ENCODE assay signal across 24 cellular contexts in genomic region chr6:137352859-137353258, GRCh38.
DNase-seq lines count a peak whose midpoint lies in the region; ATAC-seq and TF ChIP-seq lines count a peak whose summit lies in the region.
"Had no signal": no experiment of that assay in that cellular context is flagged by ENCODE, and none has a peak within 500 bp of the region (broad histone marks: within the 10 kb centered on the region; RNA-seq: fewer than 3 reads in every experiment).

No MANE protein-coding gene starts in this region.

- H3K36me3 ChIP-seq in OCI-LY7 (ENCODE audit: insufficient read depth, low read length) = no peaks in the 10 kb centered on the region
- H3K36me3 ChIP-seq in hepatocyte (replicated peaks; ENCODE audit: insufficient read depth, low read depth) = no peaks in the 10 kb centered on the region
- H3K36me3 ChIP-seq: gastroesophageal sphincter, prostate gland had no signal

- H2AFZ ChIP-seq in OCI-LY7 (ENCODE audit: low read length) (peak overlapping the region; percentile 84; the same call in 1 of the 2 replicates), hepatocyte (no peak overlapping the region)

- H3K4me2 ChIP-seq in OCI-LY7 (ENCODE audit: low read length) (peak overlapping the region; percentile 54), hepatocyte (peak overlapping the region; percentile 3)
- H3K4me2 ChIP-seq: smooth muscle cell had no signal

- DNase-seq in DMS53 treated with DMSO at 0.1 percent for 48 hours (lab: John Stamatoyannopoulos, UW; ENCODE audit: unreplicated experiment) (peak; percentile 26), OCI-LY7 (ENCODE audit: low spot score) (no peak), hepatocyte (ENCODE audit: low spot score) (peak; percentile 66), skeletal muscle cell (ENCODE audit: low read depth) (peak; percentile 28), HCEC 1CT (no peak)
- DNase-seq: activated CD4-positive, CD25-positive, alpha-beta regulatory T cell; activated CD8-positive, alpha-beta T cell treated with anti-CD3 and anti-CD28 coated beads, Interleukin-2, amount 10 ng/mL, durations not matched to agents 7 days and 5 days; activated naive CD4-positive, alpha-beta T cell treated with Interleukin-2 at 50 U/mL for 16 hours; activated T-cell treated with anti-CD3 and anti-CD28 coated beads, Interleukin-2, amount 50 U/mL, for 1 hour; amygdala; DMS153; H9; NCI-H2107; NCI-H510A treated with DMSO at 0.1 percent for 48 hours; stimulated activated CD4-positive, alpha-beta T cell treated with anti-CD3 and anti-CD28 coated beads, Interleukin-4, amount 100 ng/mL, for 24 hours; T-helper 9 cell had no signal

- POLR2A ChIA-PET in OCI-LY7 (lab: Charles Lee) = interaction anchor here (0.8 kb wide), 1 partner anchor 36 kb away, joined by 7 read pairs; no protein-coding TSS in a partner anchor

- H4K20me1 ChIP-seq in OCI-LY7 (ENCODE audit: insufficient read depth, low read length) (no peaks in the 10 kb centered on the region), hepatocyte (ENCODE audit: insufficient read depth, poor library complexity, severe bottlenecking) (no peaks in the 10 kb centered on the region)

- H3K9me3 ChIP-seq in OCI-LY7 (ENCODE audit: low read length) (no peaks in the 10 kb centered on the region), hepatocyte (ENCODE audit: low read depth) (no peaks in the 10 kb centered on the region)
- H3K9me3 ChIP-seq: gastroesophageal sphincter, prostate gland had no signal

- H3K27ac ChIP-seq in OCI-LY7 (ENCODE audit: low read depth, low read length, poor library complexity, severe bottlenecking) (peak overlapping the region; percentile 68), hepatocyte (peak overlapping the region; percentile 78)
- H3K27ac ChIP-seq: gastroesophageal sphincter, prostate gland, RWPE1 had no signal

- H3K79me2 ChIP-seq in OCI-LY7 (ENCODE audit: insufficient read depth, low read depth, low read length) (no peaks in the 10 kb centered on the region), hepatocyte (no peaks in the 10 kb centered on the region)

- CTCF ChIA-PET in OCI-LY7 (lab: Charles Lee; ENCODE audit: unreplicated experiment) = no interaction called here

- intact Hi-C loops in OCI-LY7 (cut with micrococcal nuclease; ENCODE audit: unreplicated experiment) = no loop called here

- H3K4me3 ChIP-seq in OCI-LY7 (ENCODE audit: low read depth, low read length, poor library complexity, severe bottlenecking) (peak overlapping the region; percentile 14), hepatocyte (no peak overlapping the region), skeletal muscle cell (ENCODE audit: low read depth, low read length) (no peak overlapping the region)
- H3K4me3 ChIP-seq: gastroesophageal sphincter, GM12878, prostate gland, smooth muscle cell had no signal

- no peaks in the 10 kb centered on the region for H3K9me2 ChIP-seq in OCI-LY7 (ENCODE audit: insufficient read depth, low read length)
- H3K9me2 ChIP-seq in hepatocyte (replicated peaks; ENCODE audit: insufficient read depth) = no peaks in the 10 kb centered on the region

- no peak for TF ChIP-seq CTCF in OCI-LY7 (conservative IDR thresholded peaks at IDR 0.05; ENCODE audit: low read length)
- no peak for TF ChIP-seq CTCF in hepatocyte (IDR thresholded peaks at IDR 0.05; ENCODE audit: poor library complexity)

- WGBS in hepatocyte (ENCODE audit: low lambda C conversion rate, missing lambda C conversion rate) = 56% methylated on average over 6 of the region's 6 CpGs

- no peaks in the 10 kb centered on the region for H3K27me3 ChIP-seq in hepatocyte
- H3K27me3 ChIP-seq: gastroesophageal sphincter had no signal

- ATAC-seq in HG02571 (IDR thresholded peaks at IDR 0.05; ENCODE audit: unreplicated experiment) = no peak
- ATAC-seq in GM18861 (IDR thresholded peaks at IDR 0.05; ENCODE audit: unreplicated experiment) = no peak
- ATAC-seq: activated CD8-positive, alpha-beta T cell treated with anti-CD3 and anti-CD28 coated beads, Interleukin-2, amount 10 ng/mL, durations not matched to agents 7 days and 5 days; esophagus mucosa; gastroesophageal sphincter had no signal

- no TSS peak for BruUV-seq in OCI-LY7 (replicated peaks; lab: Mats Ljungman, UMichigan)

- H3K4me1 ChIP-seq in OCI-LY7 (ENCODE audit: insufficient read depth, low read length, poor library complexity, severe bottlenecking) (peaks cover 36% of the 10 kb centered on the region), hepatocyte (ENCODE audit: insufficient read depth) (peaks cover 16% of the 10 kb centered on the region)
- H3K4me1 ChIP-seq: prostate gland had no signal

Comparison
In these comparisons a context has a peak if more than half of its experiments do, and no peak if none do; other contexts are left out.
1. DNase-seq: peak in DMS53 treated with DMSO at 0.1 percent for 48 hours (single experiment), hepatocyte (single experiment) and skeletal muscle cell (single experiment); none in OCI-LY7 (single experiment) and HCEC 1CT (single experiment).